ENCODE assay signal across 8 cellular contexts in the genomic region with DNA sequence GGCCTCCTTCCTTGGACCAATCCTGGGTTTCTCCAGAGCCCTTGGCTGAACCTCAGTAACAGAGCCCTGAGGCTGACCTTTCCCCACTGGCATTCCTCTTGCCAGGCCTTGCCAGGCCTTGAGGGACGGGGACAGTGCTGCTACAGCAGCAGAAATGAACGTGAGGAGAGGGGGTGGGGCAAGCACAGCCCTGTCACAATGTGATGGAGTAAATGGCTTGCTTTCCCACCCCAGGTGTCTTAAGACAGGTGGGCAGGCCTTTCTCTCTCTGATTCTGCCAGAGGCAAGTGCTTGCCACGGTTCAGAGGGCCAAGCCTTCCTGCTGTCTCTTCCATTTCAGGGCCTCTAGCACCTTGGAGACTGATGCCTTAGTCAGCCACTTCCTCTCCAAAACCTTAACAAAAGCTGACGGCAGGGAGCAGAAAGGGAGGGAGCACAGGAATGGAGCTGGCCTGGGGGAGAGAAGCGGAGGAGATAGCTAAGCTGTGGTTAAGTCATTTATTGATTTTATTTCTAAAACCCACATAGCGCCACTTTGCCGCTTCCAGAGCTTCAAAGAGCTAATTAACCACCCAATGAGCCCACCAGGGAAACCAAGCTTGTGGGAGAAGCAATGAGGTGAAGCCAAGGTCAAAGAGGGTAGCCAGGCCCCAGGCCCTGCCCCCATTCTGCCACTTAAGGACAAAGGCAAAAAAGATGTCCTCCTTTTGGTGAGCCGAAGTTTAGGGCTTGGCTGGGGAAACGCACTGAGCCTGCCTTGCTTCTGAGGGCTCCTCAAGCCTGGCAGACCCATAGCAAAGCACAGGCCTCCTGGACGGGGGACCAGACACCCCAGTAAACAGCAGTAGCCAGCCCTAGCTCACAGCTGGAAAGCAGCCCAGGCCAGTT. TPM values are rescaled to one million over a fixed set of nuclear protein-coding genes. Genes with fewer than 3 reads are reported as not detected.
DNase-seq lines count a peak whose midpoint lies in the region; ATAC-seq, FAIRE-seq and TF ChIP-seq lines count a peak whose summit lies in the region.

No MANE protein-coding gene starts in this region.

- H3K9me1 ChIP-seq in endothelial cell of umbilical vein (replicated peaks; ENCODE audit: control insufficient read depth, extremely low read depth, insufficient read depth, low read length) = no peaks in the 10 kb centered on the region

- peaks cover 48% of the 10 kb centered on the region for H3K36me3 Mint-ChIP-seq in nephron (ENCODE audit: low read depth)

- H3K27me3 Mint-ChIP-seq in nephron (ENCODE audit: low read depth) = no peaks in the 10 kb centered on the region

- H3K36me3 ChIP-seq in RWPE2 (ENCODE audit: low read depth) = peaks cover 52% of the 10 kb centered on the region
- peaks cover 33 to 45% of the 10 kb centered on the region in 2 experiments for H3K36me3 ChIP-seq in endothelial cell of umbilical vein (ENCODE audit: control insufficient read depth in 2 of 2, extremely low read depth in 1 of 2, insufficient read depth in 2 of 2, low read length in 2 of 2)

- H3K27me3 ChIP-seq in RWPE2 (ENCODE audit: insufficient read depth, poor library complexity, severe bottlenecking) (no peaks in the 10 kb centered on the region), endothelial cell of umbilical vein (ENCODE audit: control insufficient read depth in 2 of 2, insufficient read depth in 2 of 2, low read length in 2 of 2) (no peaks in the 10 kb centered on the region)

- no peak overlapping the region for H3K9ac ChIP-seq in endothelial cell of umbilical vein (replicated peaks; ENCODE audit: extremely low read depth, insufficient read depth, low read length)

- H3K9me3 Mint-ChIP-seq in nephron = no peaks in the 10 kb centered on the region

- no peak overlapping the region for H2AFZ ChIP-seq in endothelial cell of umbilical vein (ENCODE audit: low read depth, low read length)

- CTCF ChIA-PET in endothelial cell of umbilical vein (lab: Charles Lee) = interaction anchor here (1.0 to 2.6 kb wide), 5 partner anchors 9 to 74 kb away, joined by 3 to 12 read pairs (median 5); partner anchors contain the start of gene SF1

- peak overlapping the region in 2 of 3 experiments; percentile 8 to 14 for H3K4me3 Mint-ChIP-seq in nephron

- peaks cover 17% of the 10 kb centered on the region for H3K4me1 ChIP-seq in RWPE2 (ENCODE audit: insufficient read depth, poor library complexity, severe bottlenecking)
- peaks cover 20% of the 10 kb centered on the region for H3K4me1 ChIP-seq in endothelial cell of umbilical vein (ENCODE audit: control insufficient read depth, extremely low read depth, insufficient read depth, low read length)

- H3K4me3 ChIP-seq in RWPE2 (ENCODE audit: severe bottlenecking) = no peak overlapping the region
- no peak overlapping the region for H3K4me3 ChIP-seq in endothelial cell of umbilical vein (replicated peaks in 1 of 3; ENCODE audit: insufficient read depth in 1 of 3, low read depth in 1 of 3, low read length in 3 of 3)

- H3K27ac Mint-ChIP-seq in nephron = peak overlapping the region; percentile 82 to 86 (median 83)

- intact Hi-C loops in endothelial cell of umbilical vein (cut with micrococcal nuclease) = no loop called here

- peak; percentile 95 for FAIRE-seq in endothelial cell of umbilical vein (lab: Jason Lieb, UNC)

- ATAC-seq in RWPE2 (ENCODE audit: low read depth) (peak; percentile 56), HG03025 (IDR thresholded peaks at IDR 0.05; ENCODE audit: low FRiP score, unreplicated experiment) (no peak)

- dilution Hi-C loops in endothelial cell of umbilical vein (cut with MboI; ENCODE audit: extremely low pct_ligation_motif_present, low sequenced_read_pairs) = no loop called here

- POLR2A ChIA-PET in endothelial cell of umbilical vein (lab: Charles Lee) = interaction anchor here (0.6 to 1.1 kb wide), 2 partner anchors 9 to 15 kb away, joined by 4 to 8 read pairs; partner anchors contain the start of gene SF1

- TF ChIP-seq POLR2A in endothelial cell of umbilical vein (IDR thresholded peaks at IDR 0.05; ENCODE audit: low read depth, low read length) = no peak

- DNase-seq in NCI-H82 (lab: John Stamatoyannopoulos, UW) (peak; percentile 29), NCI-H82 treated with DMSO at 0.1 percent for 48 hours (lab: John Stamatoyannopoulos, UW; ENCODE audit: unreplicated experiment) (no peak), RWPE2 (ENCODE audit: low spot score) (no peak), endothelial cell of umbilical vein (ENCODE audit: low read depth, low spot score) (peak; percentile 66), NCI-H1048 (lab: John Stamatoyannopoulos, UW) (no peak), NCI-H2029 treated with DMSO at 0.1 percent for 48 hours (lab: John Stamatoyannopoulos, UW) (no peak)

- no peaks in the 10 kb centered on the region for H3K9me3 ChIP-seq in RWPE2 (ENCODE audit: severe bottlenecking)
- H3K9me3 ChIP-seq in endothelial cell of umbilical vein (replicated peaks; ENCODE audit: control insufficient read depth, insufficient read depth, low read length) = no peaks in the 10 kb centered on the region

- peak overlapping the region; percentile 56 for H3K27ac ChIP-seq in RWPE2 (ENCODE audit: poor library complexity, severe bottlenecking)
- H3K27ac ChIP-seq in endothelial cell of umbilical vein (ENCODE audit: insufficient read depth, low read depth, low read length) = peak overlapping the region; percentile 1

- H4K20me1 ChIP-seq in endothelial cell of umbilical vein (replicated peaks; ENCODE audit: control insufficient read depth, extremely low read depth, insufficient read depth, low read length) = peaks cover 3% of the 10 kb centered on the region

- peaks cover 62% of the 10 kb centered on the region for H3K4me1 Mint-ChIP-seq in nephron

- no TSS peak for BruUV-seq in endothelial cell of umbilical vein (replicated peaks; lab: Mats Ljungman, UMichigan)

- no peak for TF ChIP-seq CTCF in RWPE2 (IDR thresholded peaks at IDR 0.05; ENCODE audit: poor library complexity, severe bottlenecking)
- no peak for TF ChIP-seq CTCF in endothelial cell of umbilical vein (IDR thresholded peaks at IDR 0.05; ENCODE audit: extremely low read depth in 1 of 2, insufficient read depth in 1 of 2, low read depth in 1 of 2, low read length in 2 of 2)
- no peak for TF ChIP-seq CTCF in nephron (IDR thresholded peaks at IDR 0.05; ENCODE audit: unreplicated experiment in 3 of 3)

- H3K4me2 ChIP-seq in endothelial cell of umbilical vein (ENCODE audit: insufficient read depth, low read length) = no peak overlapping the region

- H3K79me2 ChIP-seq in endothelial cell of umbilical vein (ENCODE audit: control insufficient read depth, insufficient read depth, low read length) = peaks cover 19% of the 10 kb centered on the region

TF ChIP-seq in endothelial cell of umbilical vein, 7 proteins besides CTCF, POLR2A, EP300 and RAD21 (continues in another document):
- peak; percentile 17 for TF ChIP-seq POLR2AphosphoS5 (IDR thresholded peaks at IDR 0.05; ENCODE audit: insufficient read depth, low read depth, low read length)

RNA-seq across cellular contexts. Expression of gene PYGM, which starts 3.4 kb away (rescaled TPM):
- 0.39 and 0.62 TPM in 2 replicates for total RNA-seq in endothelial cell of umbilical vein
- polyA plus RNA-seq in endothelial cell of umbilical vein = 0.10 and 0.11 TPM in 2 replicates
- polyA plus RNA-seq in endothelial cell of umbilical vein (2011; cell fraction: cytosol; rRNA removed) = 0.06 and 0.07 TPM in 2 replicates
- polyA plus RNA-seq in endothelial cell of umbilical vein (2011; cell fraction: nucleus; rRNA removed) = 0.83 and 0.91 TPM in 2 replicates
- polyA plus RNA-seq in endothelial cell of umbilical vein (2012) = 0.16 and 0.37 TPM in 2 replicates
- polyA minus RNA-seq in endothelial cell of umbilical vein = 0.41 and 0.47 TPM in 2 replicates
- not detected for polyA minus RNA-seq in endothelial cell of umbilical vein (2011; cell fraction: cytosol; rRNA and poly(A)+ RNA removed)
- 0.72 and 1.4 TPM in 2 replicates for polyA minus RNA-seq in endothelial cell of umbilical vein (2011; cell fraction: nucleus; rRNA and poly(A)+ RNA removed)

RNA-seq across cellular contexts. Expression of gene SF1, which starts 15.2 kb away (rescaled TPM):
- total RNA-seq in endothelial cell of umbilical vein = 322 and 342 TPM in 2 replicates
- 94.0 and 95.0 TPM in 2 replicates for polyA plus RNA-seq in endothelial cell of umbilical vein
- polyA plus RNA-seq in endothelial cell of umbilical vein (2011; cell fraction: cytosol; rRNA removed) = 72.5 and 73.7 TPM in 2 replicates
- polyA plus RNA-seq in endothelial cell of umbilical vein (2011; cell fraction: nucleus; rRNA removed) = 271 and 349 TPM in 2 replicates
- polyA plus RNA-seq in endothelial cell of umbilical vein (2012) = 156 and 202 TPM in 2 replicates
- polyA minus RNA-seq in endothelial cell of umbilical vein = 107 and 134 TPM in 2 replicates
- 55.6 TPM for polyA minus RNA-seq in endothelial cell of umbilical vein (2011; cell fraction: cytosol; rRNA and poly(A)+ RNA removed)
- 177 and 197 TPM in 2 replicates for polyA minus RNA-seq in endothelial cell of umbilical vein (2011; cell fraction: nucleus; rRNA and poly(A)+ RNA removed)

RNA-seq across cellular contexts. Expression of gene RASGRP2, which starts 19.2 kb away (rescaled TPM):
- total RNA-seq in endothelial cell of umbilical vein = 1.1 and 2.3 TPM in 2 replicates
- 1.2 and 2.1 TPM in 2 replicates for polyA plus RNA-seq in endothelial cell of umbilical vein
- 0.79 and 0.80 TPM in 2 replicates for polyA plus RNA-seq in endothelial cell of umbilical vein (2011; cell fraction: cytosol; rRNA removed)
- 4.5 and 7.5 TPM in 2 replicates for polyA plus RNA-seq in endothelial cell of umbilical vein (2011; cell fraction: nucleus; rRNA removed)
- 0.44 and 2.1 TPM in 2 replicates for polyA plus RNA-seq in endothelial cell of umbilical vein (2012)
- polyA minus RNA-seq in endothelial cell of umbilical vein = 2.1 and 2.8 TPM in 2 replicates
- not detected for polyA minus RNA-seq in endothelial cell of umbilical vein (2011; cell fraction: cytosol; rRNA and poly(A)+ RNA removed)
- 1.2 and 1.3 TPM in 2 replicates for polyA minus RNA-seq in endothelial cell of umbilical vein (2011; cell fraction: nucleus; rRNA and poly(A)+ RNA removed)

RNA-seq across cellular contexts. Expression of gene MAP4K2, which starts 39.9 kb away (rescaled TPM):
- 43.3 and 48.5 TPM in 2 replicates for total RNA-seq in endothelial cell of umbilical vein
- polyA plus RNA-seq in endothelial cell of umbilical vein = 44.0 and 51.6 TPM in 2 replicates
- polyA plus RNA-seq in endothelial cell of umbilical vein (2011; cell fraction: cytosol; rRNA removed) = 45.1 and 45.7 TPM in 2 replicates
- 109 and 123 TPM in 2 replicates for polyA plus RNA-seq in endothelial cell of umbilical vein (2011; cell fraction: nucleus; rRNA removed)
- 38.6 and 49.2 TPM in 2 replicates for polyA plus RNA-seq in endothelial cell of umbilical vein (2012)
- polyA minus RNA-seq in endothelial cell of umbilical vein = 46.8 and 52.0 TPM in 2 replicates
- polyA minus RNA-seq in endothelial cell of umbilical vein (2011; cell fraction: cytosol; rRNA and poly(A)+ RNA removed) = 18.9 TPM
- polyA minus RNA-seq in endothelial cell of umbilical vein (2011; cell fraction: nucleus; rRNA and poly(A)+ RNA removed) = 23.0 and 36.3 TPM in 2 replicates

RNA-seq across cellular contexts. Expression of gene NRXN2, which starts 40.2 kb away (rescaled TPM):
- not detected in 2 replicates for total RNA-seq in endothelial cell of umbilical vein
- not detected in 2 replicates for polyA plus RNA-seq in endothelial cell of umbilical vein
- polyA plus RNA-seq in endothelial cell of umbilical vein (2011; cell fraction: cytosol; rRNA removed) = not detected in 2 replicates
- not detected in 2 replicates for polyA plus RNA-seq in endothelial cell of umbilical vein (2011; cell fraction: nucleus; rRNA removed)
- polyA plus RNA-seq in endothelial cell of umbilical vein (2012) = not detected in 2 replicates
- not detected in 2 replicates for polyA minus RNA-seq in endothelial cell of umbilical vein
- not detected for polyA minus RNA-seq in endothelial cell of umbilical vein (2011; cell fraction: cytosol; rRNA and poly(A)+ RNA removed)
- polyA minus RNA-seq in endothelial cell of umbilical vein (2011; cell fraction: nucleus; rRNA and poly(A)+ RNA removed) = not detected in 2 replicates

Comparison
In these comparisons a context has a peak if more than half of its experiments do, and no peak if none do; other contexts are left out.
1. DNase-seq: peak in NCI-H82 (single experiment) and endothelial cell of umbilical vein (single experiment); none in NCI-H82 treated with DMSO at 0.1 percent for 48 hours (single experiment), RWPE2 (single experiment), NCI-H1048 (single experiment) and NCI-H2029 treated with DMSO at 0.1 percent for 48 hours (single experiment).